ENCODE assay signal across 8 cellular contexts in genomic region chr1:209576798-209577197, GRCh38. TPM values are rescaled to one million over a fixed set of nuclear protein-coding genes. Genes with fewer than 3 reads are reported as not detected.
DNase-seq lines count a peak whose midpoint lies in the region; ATAC-seq and TF ChIP-seq lines count a peak whose summit lies in the region.

No MANE protein-coding gene starts in this region.

- H2AFZ ChIP-seq in DND-41 (ENCODE audit: low read depth, low read length) (no peak overlapping the region), GM23338 (no peak overlapping the region), SK-N-SH (ENCODE audit: low read depth) (no peak overlapping the region)

- H3K27me3 Mint-ChIP-seq in GM23338 (ENCODE audit: insufficient read depth, low read depth, poor library complexity) = peaks cover 2% of the 10 kb centered on the region

- peaks cover 6% of the 10 kb centered on the region; the same call in 2 of the 3 replicates for H3K4me1 Mint-ChIP-seq in GM23338

- TF ChIP-seq CTCF in DND-41 (IDR thresholded peaks at IDR 0.05; ENCODE audit: borderline replicate concordance, extremely low read depth, low read length, poor library complexity, severe bottlenecking) = peak; percentile 94
- peak; percentile 77 to 99 for TF ChIP-seq CTCF in GM23338 (conservative IDR thresholded peaks at IDR 0.05; ENCODE audit: low read depth in 2 of 2)
- TF ChIP-seq CTCF in SK-N-SH (IDR thresholded peaks at IDR 0.05) = peak; percentile 96
- peak; percentile 97 for TF ChIP-seq CTCF in cardiac muscle cell (IDR thresholded peaks at IDR 0.05; ENCODE audit: low read depth, low read length)

- H3K4me2 ChIP-seq in DND-41 (ENCODE audit: insufficient read depth, low read length) = no peak overlapping the region
- H3K4me2 ChIP-seq in GM23338 = no peak overlapping the region
- H3K4me2 ChIP-seq in SK-N-SH = no peak overlapping the region

- DNase-seq in DND-41 = peak; percentile 66
- peak; percentile 88 for DNase-seq in GM23338 (ENCODE audit: low spot score)
- DNase-seq in MG63 = peak; percentile 63
- peak; percentile 84 for DNase-seq in SK-N-SH
- peak; percentile 68 to 85 for DNase-seq in activated naive CD4-positive, alpha-beta T cell treated with anti-CD3 and anti-CD28 coated beads, Interleukin-2, amount 50 U/mL, for 72 hours (ENCODE audit: low spot score in 2 of 2)
- peak; percentile 73 to 89 for DNase-seq in cardiac muscle cell (ENCODE audit: low read depth in 1 of 2, low spot score in 1 of 2)
- peak; percentile 66 for DNase-seq in putamen (ENCODE audit: low spot score)

- H3K9me3 ChIP-seq in DND-41 (ENCODE audit: insufficient read depth, low read length, severe bottlenecking) (no peaks in the 10 kb centered on the region), MG63 (no peaks in the 10 kb centered on the region), SK-N-SH (no peaks in the 10 kb centered on the region), cardiac muscle cell (ENCODE audit: low read depth) (no peaks in the 10 kb centered on the region)

- WGBS in SK-N-SH (ENCODE audit: low lambda C conversion rate) = 2% methylated on average over 5 of the region's 6 CpGs

- H3K9me2 ChIP-seq in GM23338 (ENCODE audit: insufficient read depth) (no peaks in the 10 kb centered on the region), SK-N-SH (no peaks in the 10 kb centered on the region)

- H3K4me3 Mint-ChIP-seq in GM23338 = no peak overlapping the region

- H3K4me1 ChIP-seq in DND-41 (ENCODE audit: insufficient read depth, low read length) (no peaks in the 10 kb centered on the region), GM23338 (ENCODE audit: insufficient read depth) (no peaks in the 10 kb centered on the region), SK-N-SH (ENCODE audit: control insufficient read depth in 1 of 2, insufficient read depth in 2 of 2, low read depth in 1 of 2, low read length in 1 of 2) (peaks cover 3 to 7% of the 10 kb centered on the region in 2 experiments; a peak in 1 of 4 replicates), cardiac muscle cell (ENCODE audit: low read depth) (no peaks in the 10 kb centered on the region)

- ATAC-seq in DND-41 (ENCODE audit: insufficient read depth, low read depth) = peak; percentile 91
- ATAC-seq in GM23338 = peak; percentile 99
- ATAC-seq in activated naive CD4-positive, alpha-beta T cell treated with anti-CD3 and anti-CD28 coated beads, Interleukin-2, amount 50 U/mL, for 72 hours = peak; percentile 91 to 95
- no peak for ATAC-seq in GM18505 (IDR thresholded peaks at IDR 0.05; ENCODE audit: unreplicated experiment)

- H3K9ac ChIP-seq in DND-41 (ENCODE audit: low read depth, low read length) = no peak overlapping the region
- no peak overlapping the region for H3K9ac ChIP-seq in SK-N-SH

- no peak overlapping the region for H3K27ac Mint-ChIP-seq in GM23338
- no peak overlapping the region for H3K27ac Mint-ChIP-seq in activated naive CD4-positive, alpha-beta T cell treated with anti-CD3 and anti-CD28 coated beads, Interleukin-2, amount 50 U/mL, for 72 hours

- H3K36me3 ChIP-seq in DND-41 (ENCODE audit: insufficient read depth, low read length) (no peaks in the 10 kb centered on the region), GM23338 (ENCODE audit: insufficient read depth) (no peaks in the 10 kb centered on the region), MG63 (no peaks in the 10 kb centered on the region), SK-N-SH (replicated peaks in 1 of 2; ENCODE audit: control insufficient read depth in 1 of 2, insufficient read depth in 2 of 2, low read length in 1 of 2) (no peaks in the 10 kb centered on the region), cardiac muscle cell (no peaks in the 10 kb centered on the region)

- H3K79me2 ChIP-seq in DND-41 (ENCODE audit: insufficient read depth, low read length) (no peaks in the 10 kb centered on the region), GM23338 (replicated peaks; ENCODE audit: insufficient read depth) (no peaks in the 10 kb centered on the region), SK-N-SH (ENCODE audit: insufficient read depth) (no peaks in the 10 kb centered on the region)

- H3K36me3 Mint-ChIP-seq in GM23338 (ENCODE audit: low read depth) = no peaks in the 10 kb centered on the region
- H3K36me3 Mint-ChIP-seq in activated naive CD4-positive, alpha-beta T cell treated with anti-CD3 and anti-CD28 coated beads, Interleukin-2, amount 50 U/mL, for 72 hours = no peaks in the 10 kb centered on the region

- H4K20me1 ChIP-seq in DND-41 (ENCODE audit: insufficient read depth, low read length) = no peaks in the 10 kb centered on the region
- H4K20me1 ChIP-seq in GM23338 (replicated peaks; ENCODE audit: insufficient read depth) = no peaks in the 10 kb centered on the region
- H4K20me1 ChIP-seq in SK-N-SH (ENCODE audit: insufficient read depth) = no peaks in the 10 kb centered on the region

- CTCF ChIA-PET in SK-N-SH (lab: Yijun Ruan, JAX) = interaction anchor here (0.6 to 7.0 kb wide), 33 partner anchors 9 to 734 kb away, joined by 3 to 81 read pairs (median 5); no protein-coding TSS in a partner anchor

- H3K4me3 ChIP-seq in DND-41 (ENCODE audit: low read depth in 1 of 2, low read length in 2 of 2) (no peak overlapping the region), GM23338 (no peak overlapping the region), MG63 (no peak overlapping the region), SK-N-SH (ENCODE audit: low read depth in 2 of 2, low read length in 1 of 2) (no peak overlapping the region; a peak in 1 of 4 replicates), cardiac muscle cell (no peak overlapping the region)

- TF ChIP-seq RAD21 in SK-N-SH (IDR thresholded peaks at IDR 0.05; ENCODE audit: low read length) = peak; percentile 88

- TF ChIP-seq POLR2A in GM18505 (IDR thresholded peaks at IDR 0.05; ENCODE audit: borderline replicate concordance, extremely low read depth, insufficient read depth, insufficient read length) = no peak

- POLR2A ChIA-PET in SK-N-SH (lab: Yijun Ruan, JAX) = no interaction called here

- H3K27me3 ChIP-seq in DND-41 (ENCODE audit: insufficient read depth, low read length, poor library complexity) (peaks cover 4% of the 10 kb centered on the region), GM23338 (ENCODE audit: insufficient read depth) (no peaks in the 10 kb centered on the region), MG63 (peaks cover 25% of the 10 kb centered on the region), SK-N-SH (ENCODE audit: insufficient read depth) (no peaks in the 10 kb centered on the region), cardiac muscle cell (peaks cover 3% of the 10 kb centered on the region)

- H3F3A ChIP-seq in GM23338 (replicated peaks; ENCODE audit: low read depth) (no peaks in the 10 kb centered on the region), SK-N-SH (replicated peaks; ENCODE audit: insufficient read depth) (peaks cover 4% of the 10 kb centered on the region)

- H3K9me3 Mint-ChIP-seq in GM23338 = no peaks in the 10 kb centered on the region
- no peaks in the 10 kb centered on the region for H3K9me3 Mint-ChIP-seq in activated naive CD4-positive, alpha-beta T cell treated with anti-CD3 and anti-CD28 coated beads, Interleukin-2, amount 50 U/mL, for 72 hours

- TF ChIP-seq EP300 in SK-N-SH (IDR thresholded peaks at IDR 0.05; ENCODE audit: borderline replicate concordance in 1 of 2, low read depth in 1 of 2, low read length in 1 of 2) = no peak

- no peak overlapping the region for H3K27ac ChIP-seq in DND-41 (ENCODE audit: low read length)
- no peak overlapping the region for H3K27ac ChIP-seq in GM23338 (ENCODE audit: low read depth)
- no peak overlapping the region for H3K27ac ChIP-seq in SK-N-SH (ENCODE audit: low read depth in 2 of 2, low read length in 1 of 2)
- H3K27ac ChIP-seq in cardiac muscle cell = no peak overlapping the region

TF ChIP-seq in GM23338, 12 proteins besides CTCF, POLR2A, EP300 and RAD21 (continues in another document):
- no peak for TF ChIP-seq CREB1 (CRISPR knock-in tag; IDR thresholded peaks at IDR 0.05; ENCODE audit: low read depth)
- TF ChIP-seq ZNF331 (CRISPR knock-in tag; IDR thresholded peaks at IDR 0.05; ENCODE audit: low read depth) = no peak

TF ChIP-seq in SK-N-SH, 30 proteins besides CTCF, POLR2A, EP300 and RAD21:
- TF ChIP-seq NRF1 (IDR thresholded peaks at IDR 0.05; ENCODE audit: low read depth, low read length) = no peak
- peak; percentile 94 for TF ChIP-seq SMC3 (IDR thresholded peaks at IDR 0.05; ENCODE audit: low read depth, low read length)
- no peak for TF ChIP-seq YY1 (IDR thresholded peaks at IDR 0.05; ENCODE audit: low read depth)
- no peak for TF ChIP-seq RXRA (IDR thresholded peaks at IDR 0.05; ENCODE audit: borderline replicate concordance, low read depth)
- TF ChIP-seq TAF1 (IDR thresholded peaks at IDR 0.05; ENCODE audit: borderline replicate concordance, low read depth, low read length) = no peak
- TF ChIP-seq ZBTB33 (IDR thresholded peaks at IDR 0.05; ENCODE audit: borderline replicate concordance, low read depth) = no peak

RNA-seq across cellular contexts. Expression of gene CAMK1G, which starts 6.7 kb away (rescaled TPM):
- 0.76 and 2.8 TPM in 2 replicates for total RNA-seq in GM23338 (2014; rRNA removed; shearing (Covaris generic))
- 0.09 and 0.32 TPM in 2 replicates for polyA plus RNA-seq in GM23338 (2016; fragmentation: Nextera tagmentation; extraction: Ambion mirVana)
- total RNA-seq in MG63 (2014; rRNA removed; shearing (Covaris generic); ENCODE audit: low replicate concordance) = not detected in 2 replicates
- polyA plus RNA-seq in SK-N-SH (2012; rRNA removed) = 15.1 and 18.5 TPM in 2 replicates
- 9.8 and 12.8 TPM in 2 replicates for polyA plus RNA-seq in SK-N-SH (2012; cell fraction: cytosol; rRNA removed)
- 14.3 and 16.7 TPM in 2 replicates for polyA plus RNA-seq in SK-N-SH (2012; cell fraction: nucleus; rRNA removed)
- not detected for total RNA-seq in activated naive CD4-positive, alpha-beta T cell treated with anti-CD3 and anti-CD28 coated beads, Interleukin-2, amount 50 U/mL, for 72 hours
- total RNA-seq in cardiac muscle cell = 5.4 and 8.5 TPM in 2 replicates
- 5.0 and 8.7 TPM in 2 replicates for polyA plus RNA-seq in cardiac muscle cell
